ENCODE assay signal across 32 cellular contexts in the genomic region with DNA sequence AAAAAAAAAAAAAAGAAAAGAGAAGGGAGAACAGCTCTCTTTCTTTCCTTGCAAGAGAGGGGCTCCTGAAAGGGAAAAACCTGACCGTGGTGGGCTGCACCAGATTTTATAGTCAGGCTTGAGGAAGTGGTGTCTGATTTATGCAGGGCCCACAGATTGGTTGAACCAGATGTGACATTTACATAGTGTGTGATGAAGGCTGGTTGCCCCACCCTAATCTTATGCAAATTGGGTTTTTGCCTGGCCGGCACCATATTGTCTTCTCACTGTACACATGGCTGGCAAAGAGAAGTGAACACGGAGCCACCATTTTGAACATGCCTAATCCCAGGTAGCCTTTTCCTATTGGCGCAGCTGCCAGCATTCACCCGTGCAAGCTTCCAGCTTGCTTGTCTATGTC.
"Had no signal": no experiment of that assay in that cellular context is flagged by ENCODE, and none has a peak within 500 bp of the region (broad histone marks: within the 10 kb centered on the region; RNA-seq: fewer than 3 reads in every experiment).

No MANE protein-coding gene starts in this region.

- H3K27me3 Mint-ChIP-seq: stimulated activated naive CD8-positive, alpha-beta T cell treated with anti-CD3 and anti-CD28 coated beads, Interleukin-15, Interleukin-2, amounts not matched to agents 100 ng/mL and 50 ng/mL, for 24 hours; type B pancreatic cell had no signal

- H3K9me3 ChIP-seq: adrenal gland, body of pancreas, colonic mucosa, lower lobe of right lung, pancreas, psoas muscle, sigmoid colon, uterus had no signal

- H3K27ac Mint-ChIP-seq: activated naive CD4-positive, alpha-beta T cell treated with anti-CD3 and anti-CD28 coated beads for 36 hours; activated naive CD8-positive, alpha-beta T cell treated with anti-CD3 and anti-CD28 coated beads for 36 hours; activated T-helper 1 cell treated with anti-CD3 and anti-CD28 coated beads, Interleukin-12 subunit alpha, Interleukin-12 subunit beta, Interleukin-2, Interleukin-4 antibody, amounts not matched to agents 30 ng/mL and 10 ng/mL and 1 ng/mL, durations not matched to agents 14 hours and 24 hours and 36 hours; naive thymus-derived CD8-positive, alpha-beta T cell; stimulated activated effector memory CD8-positive, alpha-beta T cell treated with anti-CD3 and anti-CD28 coated beads, Interleukin-12 subunit alpha, Interleukin-12 subunit beta, amount 100 ng/mL, for 72 hours; stimulated activated naive CD8-positive, alpha-beta T cell treated with anti-CD3 and anti-CD28 coated beads, Interleukin-15, Interleukin-2, amounts not matched to agents 100 ng/mL and 50 ng/mL, for 24 hours; type B pancreatic cell had no signal

- DNase-seq: activated CD4-positive, alpha-beta T cell treated with anti-CD3 and anti-CD28 coated beads for 48 hours; activated CD4-positive, alpha-beta T cell treated with anti-CD3 and anti-CD28 coated beads, Interleukin-2, amount 50 U/mL, for 48 hours; activated CD8-positive, alpha-beta memory T cell treated with anti-CD3 and anti-CD28 coated beads for 24 hours; activated effector memory CD4-positive, alpha-beta T cell treated with anti-CD3 and anti-CD28 coated beads, Interleukin-2, amount 50 U/mL, for 16 hours; activated naive CD4-positive, alpha-beta T cell treated with anti-CD3 and anti-CD28 coated beads for 36 hours; activated naive CD8-positive, alpha-beta T cell treated with anti-CD3 and anti-CD28 coated beads for 36 hours; activated T-cell treated with anti-CD3 and anti-CD28 coated beads, Interleukin-2, amount 50 U/mL, for 1 hour; adrenal gland; aorta; body of pancreas; cerebellar nuclear complex; colonic mucosa; effector memory CD4-positive, alpha-beta T cell; kidney glomerular epithelial cell; lower lobe of right lung; mesenchymal stem cell; naive thymus-derived CD8-positive, alpha-beta T cell; nucleus accumbens; pancreas; psoas muscle; sigmoid colon; small intestine; stimulated activated CD4-positive, alpha-beta T cell treated with anti-CD3 and anti-CD28 coated beads, Interleukin-4, amount 100 ng/mL, for 24 hours; uterus; WERI-Rb-1 had no signal

- H3K27me3 ChIP-seq: adrenal gland, body of pancreas, colonic mucosa, pancreas, sigmoid colon, uterus had no signal

- H3K4me3 ChIP-seq: adrenal gland, body of pancreas, colonic mucosa, lower lobe of right lung, pancreas, psoas muscle, sigmoid colon, uterus had no signal

- H3K36me3 Mint-ChIP-seq: activated naive CD8-positive, alpha-beta T cell treated with anti-CD3 and anti-CD28 coated beads for 36 hours; naive thymus-derived CD8-positive, alpha-beta T cell; stimulated activated effector memory CD8-positive, alpha-beta T cell treated with anti-CD3 and anti-CD28 coated beads, Interleukin-12 subunit alpha, Interleukin-12 subunit beta, amount 100 ng/mL, for 72 hours; type B pancreatic cell had no signal

- H3K36me3 ChIP-seq: adrenal gland, colonic mucosa, lower lobe of right lung, pancreas, sigmoid colon, uterus, WERI-Rb-1 had no signal

- H3K9me3 Mint-ChIP-seq: activated naive CD4-positive, alpha-beta T cell treated with anti-CD3 and anti-CD28 coated beads for 36 hours; activated naive CD8-positive, alpha-beta T cell treated with anti-CD3 and anti-CD28 coated beads for 36 hours; activated T-helper 1 cell treated with anti-CD3 and anti-CD28 coated beads, Interleukin-12 subunit alpha, Interleukin-12 subunit beta, Interleukin-2, Interleukin-4 antibody, amounts not matched to agents 30 ng/mL and 10 ng/mL and 1 ng/mL, durations not matched to agents 14 hours and 24 hours and 36 hours; neural crest cell; stimulated activated effector memory CD8-positive, alpha-beta T cell treated with anti-CD3 and anti-CD28 coated beads, Interleukin-12 subunit alpha, Interleukin-12 subunit beta, amount 100 ng/mL, for 72 hours; stimulated activated naive CD8-positive, alpha-beta T cell treated with anti-CD3 and anti-CD28 coated beads, Interleukin-15, Interleukin-2, amounts not matched to agents 100 ng/mL and 50 ng/mL, for 24 hours; type B pancreatic cell had no signal

- H3K4me1 Mint-ChIP-seq: activated naive CD8-positive, alpha-beta T cell treated with anti-CD3 and anti-CD28 coated beads for 36 hours; neural crest cell; stimulated activated effector memory CD8-positive, alpha-beta T cell treated with anti-CD3 and anti-CD28 coated beads, Interleukin-12 subunit alpha, Interleukin-12 subunit beta, amount 100 ng/mL, for 72 hours had no signal

- H3K4me3 Mint-ChIP-seq: activated naive CD4-positive, alpha-beta T cell treated with anti-CD3 and anti-CD28 coated beads for 36 hours; activated naive CD8-positive, alpha-beta T cell treated with anti-CD3 and anti-CD28 coated beads for 36 hours; activated T-helper 1 cell treated with anti-CD3 and anti-CD28 coated beads, Interleukin-12 subunit alpha, Interleukin-12 subunit beta, Interleukin-2, Interleukin-4 antibody, amounts not matched to agents 30 ng/mL and 10 ng/mL and 1 ng/mL, durations not matched to agents 14 hours and 24 hours and 36 hours; naive thymus-derived CD8-positive, alpha-beta T cell; neural crest cell; stimulated activated effector memory CD8-positive, alpha-beta T cell treated with anti-CD3 and anti-CD28 coated beads, Interleukin-12 subunit alpha, Interleukin-12 subunit beta, amount 100 ng/mL, for 72 hours; stimulated activated naive CD8-positive, alpha-beta T cell treated with anti-CD3 and anti-CD28 coated beads, Interleukin-15, Interleukin-2, amounts not matched to agents 100 ng/mL and 50 ng/mL, for 24 hours; type B pancreatic cell had no signal

- H3K27ac ChIP-seq: adrenal gland, body of pancreas, colonic mucosa, lower lobe of right lung, pancreas, psoas muscle, sigmoid colon, uterus, WERI-Rb-1 had no signal

- H3K4me1 ChIP-seq: adrenal gland, body of pancreas, colonic mucosa, lower lobe of right lung, pancreas, psoas muscle, sigmoid colon, uterus had no signal

- ATAC-seq: activated CD4-positive, CD25-positive, alpha-beta regulatory T cell treated with anti-CD3 and anti-CD28 coated beads, Interleukin-2, amount 50 U/mL, for 24 hours; body of pancreas; left lobe of liver; lower lobe of right lung; naive thymus-derived CD8-positive, alpha-beta T cell; pancreas; psoas muscle; stimulated activated effector memory CD8-positive, alpha-beta T cell treated with anti-CD3 and anti-CD28 coated beads, Interleukin-12 subunit alpha, Interleukin-12 subunit beta, amount 100 ng/mL, for 72 hours had no signal
